Comparison of ENCODE assay signal across 26 cellular contexts in the genomic region with DNA sequence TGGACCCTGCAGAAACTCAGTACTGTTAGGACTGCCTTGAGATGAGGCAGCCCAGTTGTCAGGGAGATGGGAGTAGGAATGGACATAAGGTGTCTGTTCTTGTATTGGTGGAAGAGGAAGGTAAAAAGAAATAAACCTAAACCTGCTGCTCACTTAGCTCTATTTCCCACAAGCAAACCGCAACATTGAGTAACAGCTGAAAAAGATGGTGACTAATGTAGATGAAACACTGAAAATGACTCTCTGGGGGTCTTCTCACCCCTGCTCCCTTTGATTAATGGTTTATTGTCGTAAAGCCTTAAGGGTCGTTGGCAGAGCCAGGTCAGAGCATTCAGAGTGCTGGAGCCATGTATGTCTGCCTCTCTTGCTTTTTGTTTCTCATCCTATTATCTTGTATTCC.
DNase-seq lines count a peak whose midpoint lies in the region; ATAC-seq and TF ChIP-seq lines count a peak whose summit lies in the region.
"Had no signal": no experiment of that assay in that cellular context is flagged by ENCODE, and none has a peak within 500 bp of the region (broad histone marks: within the 10 kb centered on the region; RNA-seq: fewer than 3 reads in every experiment).

No MANE protein-coding gene starts in this region.

- H3K79me2 ChIP-seq in Karpas-422 (ENCODE audit: low read length): no peaks in the 10 kb centered on the region

- intact Hi-C loops in gastrocnemius medialis (cut with DNase I; ENCODE audit: low total_unique reads): loop anchor here (2.0 kb wide), 1 partner anchor 15 kb away; no protein-coding TSS in a partner anchor

- TF ChIP-seq POLR2A in gastrocnemius medialis (IDR thresholded peaks at IDR 0.05): no peak

- ATAC-seq in gastrocnemius medialis: no peak
- no peak for ATAC-seq in GM19035 (IDR thresholded peaks at IDR 0.05; ENCODE audit: unreplicated experiment)
- ATAC-seq: activated CD8-positive, alpha-beta memory T cell treated with anti-CD3 and anti-CD28 coated beads, Interleukin-2, amount 10 ng/mL, durations not matched to agents 7 days and 5 days; natural killer cell; WTC11 had no signal

- no peak overlapping the region for H3K4me2 ChIP-seq in Karpas-422 (ENCODE audit: low read depth, low read length, poor library complexity, severe bottlenecking)

- no peaks in the 10 kb centered on the region for H3K9me3 ChIP-seq in gastrocnemius medialis
- no peaks in the 10 kb centered on the region for H3K9me3 ChIP-seq in Karpas-422 (ENCODE audit: low read length)
- H3K9me3 ChIP-seq: testis, vagina had no signal

- peaks cover 38% of the 10 kb centered on the region for H4K20me1 ChIP-seq in Karpas-422 (ENCODE audit: insufficient read depth, low read depth, low read length)

- H3K27ac ChIP-seq in gastrocnemius medialis (peak overlapping the region; percentile 89 to 94 (median 92)), Karpas-422 (ENCODE audit: low read length) (no peak overlapping the region)
- H3K27ac ChIP-seq: cardiac muscle cell, GM23248, testis, vagina had no signal

- TF ChIP-seq CTCF in gastrocnemius medialis (IDR thresholded peaks at IDR 0.05 in 4 of 5, conservative IDR thresholded peaks at IDR 0.05 in 1 of 5): no peak

- H3K9ac ChIP-seq in Karpas-422 (ENCODE audit: low read length): no peak overlapping the region
- H3K9ac ChIP-seq: GM23248 had no signal

- no peak overlapping the region for H2AFZ ChIP-seq in Karpas-422 (ENCODE audit: low read length)
- H2AFZ ChIP-seq: GM23248 had no signal

- in situ Hi-C loops in gastrocnemius medialis (cut with MboI; ENCODE audit: low sequenced_read_pairs in 4 of 4): no loop called here

- H3K4me3 ChIP-seq in gastrocnemius medialis (no peak overlapping the region), Karpas-422 (ENCODE audit: low read length) (no peak overlapping the region)
- H3K4me3 ChIP-seq: cardiac muscle cell, GM23248, testis, vagina had no signal

- H3K27me3 ChIP-seq in gastrocnemius medialis (no peaks in the 10 kb centered on the region), Karpas-422 (ENCODE audit: low read length) (no peaks in the 10 kb centered on the region)
- H3K27me3 ChIP-seq: testis, vagina had no signal

- no peaks in the 10 kb centered on the region for H3K9me2 ChIP-seq in Karpas-422 (replicated peaks; ENCODE audit: insufficient read depth, low read length)

- peak; percentile 18 for DNase-seq in HT1080 (ENCODE audit: low read depth)
- peak; percentile 40 for DNase-seq in MV-4-11 (lab: John Stamatoyannopoulos, UW)
- peak; percentile 63 for DNase-seq in amniotic epithelial cell (ENCODE audit: low read depth)
- no peak for DNase-seq in gastrocnemius medialis
- DNase-seq in Karpas-422: no peak
- DNase-seq in NCI-H2107 treated with DMSO at 0.1 percent for 48 hours (lab: John Stamatoyannopoulos, UW; ENCODE audit: unreplicated experiment): no peak
- DNase-seq: activated CD4-positive, alpha-beta T cell treated with anti-CD3 and anti-CD28 coated beads, Interleukin-2, amount 50 U/mL, for 1 hour; activated CD8-positive, alpha-beta memory T cell treated with anti-CD3 and anti-CD28 coated beads, Interleukin-2, amount 10 ng/mL, durations not matched to agents 7 days and 5 days; activated naive CD4-positive, alpha-beta T cell treated with anti-CD3 and anti-CD28 coated beads, Interleukin-2, amount 10 ng/mL, durations not matched to agents 7 days and 5 days; amygdala; Calu3; GM23248; islet precursor cell; Kasumi-1; midbrain; natural killer cell; NCI-H2029 treated with DMSO at 0.1 percent for 48 hours; stimulated activated CD4-positive, alpha-beta T cell treated with anti-CD3 and anti-CD28 coated beads, Interleukin-12 subunit alpha, Interleukin-12 subunit beta, amount 100 ng/mL, for 4 hours; stimulated activated CD4-positive, alpha-beta T cell treated with anti-CD3 and anti-CD28 coated beads, Interleukin-4, amount 100 ng/mL, for 24 hours; stimulated activated naive CD4-positive, alpha-beta T cell; T-helper 9 cell; testis had no signal

- H3K4me1 ChIP-seq in gastrocnemius medialis: peaks cover 98 to 100% of the 10 kb centered on the region in 2 donors
- H3K4me1 ChIP-seq in Karpas-422 (ENCODE audit: low read length): peaks cover 13% of the 10 kb centered on the region

- peaks cover 0 to 9% of the 10 kb centered on the region in 2 donors for H3K36me3 ChIP-seq in gastrocnemius medialis
- no peaks in the 10 kb centered on the region for H3K36me3 ChIP-seq in Karpas-422 (ENCODE audit: insufficient read depth, low read length)
- H3K36me3 ChIP-seq: cardiac muscle cell had no signal

Comparison
In these comparisons a context has a peak if more than half of its experiments do, and no peak if none do; other contexts are left out.
1. DNase-seq: peak in HT1080 (single experiment), MV-4-11 (single experiment) and amniotic epithelial cell (single experiment); none in gastrocnemius medialis (0 of 2), Karpas-422 (single experiment) and NCI-H2107 treated with DMSO at 0.1 percent for 48 hours (single experiment).